1 cellular context compared by ENCODE assay signal in the genomic region with DNA sequence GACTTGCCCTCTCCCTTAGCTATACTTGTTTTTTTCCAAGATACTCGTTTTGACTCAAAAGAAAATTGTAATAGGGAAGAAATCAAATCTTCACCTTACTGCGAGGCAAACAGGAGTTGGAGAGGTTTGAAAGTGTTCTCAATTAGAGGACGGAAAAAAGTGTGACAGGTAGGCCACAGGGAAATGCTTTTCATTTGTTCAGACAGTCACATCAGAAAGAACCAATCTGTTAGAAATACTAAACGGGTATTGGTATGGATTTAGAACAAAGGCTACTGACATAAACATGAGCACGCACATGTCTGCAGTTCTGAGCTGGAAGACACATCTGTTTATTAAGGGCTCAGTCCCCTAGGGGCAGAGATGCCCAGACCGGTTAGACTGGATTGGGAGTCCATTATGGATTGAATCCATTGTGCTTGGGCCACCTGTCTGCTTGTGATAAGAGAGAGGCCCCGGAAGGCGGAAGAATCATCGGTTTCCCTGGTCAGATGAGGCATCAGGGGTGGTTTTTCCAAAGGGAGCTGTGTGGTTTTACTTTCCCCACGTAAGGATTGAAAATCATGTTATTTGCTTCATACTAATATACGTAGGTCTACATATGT.
A peak's percentile ranks its signal among the peaks of the same experiment; 100 is the strongest.
TF ChIP-seq lines count a peak whose summit lies in the region.

No MANE protein-coding gene starts in this region.

TF ChIP-seq in K562, 482 proteins besides CTCF, POLR2A, EP300 and RAD21 (continued from another document and continues in another):
- TF ChIP-seq NR2C1 (IDR thresholded peaks at IDR 0.05) (no peak), NR2C1 (tag; IDR thresholded peaks at IDR 0.05) (0 out of 2 replicates have a peak, but pooled peaks have one; percentile 23), SIX5 (IDR thresholded peaks at IDR 0.05; ENCODE audit: borderline replicate concordance in 1 of 2, insufficient read depth in 1 of 2, low read depth in 1 of 2, low read length in 2 of 2) (no peak), ELF1 (tag; IDR thresholded peaks at IDR 0.05) (peak; percentile 50), HBP1 (CRISPR knock-in tag; IDR thresholded peaks at IDR 0.05) (no peak), MED1 (CRISPR knock-in tag; IDR thresholded peaks at IDR 0.05; ENCODE audit: borderline replicate concordance) (no peak), WHSC1 (IDR thresholded peaks at IDR 0.05; ENCODE audit: low read length) (no peak), RBBP5 (IDR thresholded peaks at IDR 0.05; ENCODE audit: borderline replicate concordance, insufficient read depth, low read length, poor library complexity, severe bottlenecking) (no peak), ZNF12 (CRISPR knock-in tag; IDR thresholded peaks at IDR 0.05) (peak; percentile 47; the same call in 1 of the 2 replicates), SRSF3 (IDR thresholded peaks at IDR 0.05; ENCODE audit: insufficient read depth, low read length) (no peak), ETV6 (IDR thresholded peaks at IDR 0.05; ENCODE audit: borderline replicate concordance in 1 of 2, low read depth in 2 of 2, low read length in 1 of 2) (no peak), ETV6 (CRISPR knock-in tag; IDR thresholded peaks at IDR 0.05; ENCODE audit: borderline replicate concordance) (no peak), MEF2D (tag; conservative IDR thresholded peaks at IDR 0.05; ENCODE audit: low read depth) (no peak), ZNF253 (CRISPR knock-in tag; conservative IDR thresholded peaks at IDR 0.05) (no peak), FOXK2 (conservative IDR thresholded peaks at IDR 0.05 in 1 of 2, IDR thresholded peaks at IDR 0.05 in 1 of 2; ENCODE audit: low read depth in 2 of 2) (peak in 1 of 2 experiments; percentile 31; a peak in 1 of 4 replicates), DACH1 (IDR thresholded peaks at IDR 0.05; ENCODE audit: partially characterized antibody) (no peak), BRD9 (IDR thresholded peaks at IDR 0.05; ENCODE audit: low read depth, partially characterized antibody) (no peak), ELF4 (CRISPR knock-in tag; IDR thresholded peaks at IDR 0.05) (no peak), ZHX1 (conservative IDR thresholded peaks at IDR 0.05; ENCODE audit: low read length) (no peak), ZNF324 (CRISPR knock-in tag; IDR thresholded peaks at IDR 0.05) (0 out of 2 replicates have a peak, but pooled peaks have one; percentile 35), NFE2L1 (tag; IDR thresholded peaks at IDR 0.05; ENCODE audit: borderline replicate concordance, low read depth) (no peak), VEZF1 (CRISPR knock-in tag; IDR thresholded peaks at IDR 0.05) (no peak), HNRNPH1 (optimal IDR thresholded peaks at IDR 0.05; ENCODE audit: low read depth, low read length) (no peak), BACH1 (tag; IDR thresholded peaks at IDR 0.05) (0 out of 2 replicates have a peak, but pooled peaks have one; percentile 1), MECOM (CRISPR knock-in tag; IDR thresholded peaks at IDR 0.05) (peak; percentile 57; the same call in 1 of the 2 replicates), KAT8 (IDR thresholded peaks at IDR 0.05; ENCODE audit: low read depth) (no peak), POLR2H (tag; IDR thresholded peaks at IDR 0.05; ENCODE audit: low read depth) (no peak; the same call in 1 of the 2 replicates), SMC3 (conservative IDR thresholded peaks at IDR 0.05; ENCODE audit: insufficient read depth, low read depth, low read length) (no peak), SOX6 (IDR thresholded peaks at IDR 0.05) (peak; percentile 94), SMARCA5 (IDR thresholded peaks at IDR 0.05) (peak; percentile 45; the same call in 1 of the 2 replicates), KLF13 (tag; IDR thresholded peaks at IDR 0.05; ENCODE audit: borderline replicate concordance, low read depth) (peak; percentile 9; the same call in 1 of the 2 replicates), GABPA (tag; conservative IDR thresholded peaks at IDR 0.05; ENCODE audit: low read depth) (peak; percentile 36; the same call in 1 of the 2 replicates), ZNF77 (CRISPR knock-in tag; IDR thresholded peaks at IDR 0.05) (no peak), BHLHE40 (IDR thresholded peaks at IDR 0.05; ENCODE audit: low read length) (no peak), C11orf30 (IDR thresholded peaks at IDR 0.05; ENCODE audit: low read depth) (no peak), ZBTB8A (IDR thresholded peaks at IDR 0.05; ENCODE audit: partially characterized antibody) (no peak), POU5F1 (IDR thresholded peaks at IDR 0.05; ENCODE audit: borderline replicate concordance, low read depth, low read length, partially characterized antibody) (no peak), KLF16 (IDR thresholded peaks at IDR 0.05) (no peak), ZNF584 (CRISPR knock-in tag; IDR thresholded peaks at IDR 0.05; ENCODE audit: low read depth) (no peak), ZNF507 (tag; conservative IDR thresholded peaks at IDR 0.05) (no peak), ZC3H4 (CRISPR knock-in tag; IDR thresholded peaks at IDR 0.05; ENCODE audit: borderline replicate concordance) (no peak), SAFB (IDR thresholded peaks at IDR 0.05; ENCODE audit: borderline replicate concordance, low read depth, low read length) (no peak), ATF4 (CRISPR knock-in tag; IDR thresholded peaks at IDR 0.05) (0 out of 2 replicates have a peak, but pooled peaks have one; percentile 41), NCOA1 (IDR thresholded peaks at IDR 0.05; ENCODE audit: low read depth) (peak; percentile 23; the same call in 1 of the 2 replicates), SMARCA4 (IDR thresholded peaks at IDR 0.05) (peak; percentile 71; the same call in 1 of the 2 replicates), CHD4 (IDR thresholded peaks at IDR 0.05; ENCODE audit: insufficient read depth, insufficient replicate concordance, low read depth, low read length, poor library complexity, severe bottlenecking) (no peak), PPARD (CRISPR knock-in tag; IDR thresholded peaks at IDR 0.05) (no peak), SIN3A (IDR thresholded peaks at IDR 0.05; ENCODE audit: borderline replicate concordance in 2 of 2, control insufficient read depth in 1 of 2, low read depth in 2 of 2, low read length in 2 of 2) (no peak), NCOR1 (IDR thresholded peaks at IDR 0.05) (peak; percentile 75), MYC (IDR thresholded peaks at IDR 0.05; ENCODE audit: low read depth, low read length) (peak; percentile 31; the same call in 1 of the 2 replicates), MYC (CRISPR knock-in tag; IDR thresholded peaks at IDR 0.05; ENCODE audit: borderline replicate concordance, low read depth) (no peak), HES1 (IDR thresholded peaks at IDR 0.05; ENCODE audit: low read depth) (no peak), POLR2AphosphoS5 (IDR thresholded peaks at IDR 0.05; ENCODE audit: control insufficient read depth, insufficient read depth, low read depth, low read length) (peak; percentile 71), ZNF717 (CRISPR knock-in tag; IDR thresholded peaks at IDR 0.05) (no peak), ZNF589 (CRISPR knock-in tag; IDR thresholded peaks at IDR 0.05; ENCODE audit: low read depth) (peak; percentile 84; the same call in 1 of the 2 replicates)
- TF ChIP-seq, protein P1, sequence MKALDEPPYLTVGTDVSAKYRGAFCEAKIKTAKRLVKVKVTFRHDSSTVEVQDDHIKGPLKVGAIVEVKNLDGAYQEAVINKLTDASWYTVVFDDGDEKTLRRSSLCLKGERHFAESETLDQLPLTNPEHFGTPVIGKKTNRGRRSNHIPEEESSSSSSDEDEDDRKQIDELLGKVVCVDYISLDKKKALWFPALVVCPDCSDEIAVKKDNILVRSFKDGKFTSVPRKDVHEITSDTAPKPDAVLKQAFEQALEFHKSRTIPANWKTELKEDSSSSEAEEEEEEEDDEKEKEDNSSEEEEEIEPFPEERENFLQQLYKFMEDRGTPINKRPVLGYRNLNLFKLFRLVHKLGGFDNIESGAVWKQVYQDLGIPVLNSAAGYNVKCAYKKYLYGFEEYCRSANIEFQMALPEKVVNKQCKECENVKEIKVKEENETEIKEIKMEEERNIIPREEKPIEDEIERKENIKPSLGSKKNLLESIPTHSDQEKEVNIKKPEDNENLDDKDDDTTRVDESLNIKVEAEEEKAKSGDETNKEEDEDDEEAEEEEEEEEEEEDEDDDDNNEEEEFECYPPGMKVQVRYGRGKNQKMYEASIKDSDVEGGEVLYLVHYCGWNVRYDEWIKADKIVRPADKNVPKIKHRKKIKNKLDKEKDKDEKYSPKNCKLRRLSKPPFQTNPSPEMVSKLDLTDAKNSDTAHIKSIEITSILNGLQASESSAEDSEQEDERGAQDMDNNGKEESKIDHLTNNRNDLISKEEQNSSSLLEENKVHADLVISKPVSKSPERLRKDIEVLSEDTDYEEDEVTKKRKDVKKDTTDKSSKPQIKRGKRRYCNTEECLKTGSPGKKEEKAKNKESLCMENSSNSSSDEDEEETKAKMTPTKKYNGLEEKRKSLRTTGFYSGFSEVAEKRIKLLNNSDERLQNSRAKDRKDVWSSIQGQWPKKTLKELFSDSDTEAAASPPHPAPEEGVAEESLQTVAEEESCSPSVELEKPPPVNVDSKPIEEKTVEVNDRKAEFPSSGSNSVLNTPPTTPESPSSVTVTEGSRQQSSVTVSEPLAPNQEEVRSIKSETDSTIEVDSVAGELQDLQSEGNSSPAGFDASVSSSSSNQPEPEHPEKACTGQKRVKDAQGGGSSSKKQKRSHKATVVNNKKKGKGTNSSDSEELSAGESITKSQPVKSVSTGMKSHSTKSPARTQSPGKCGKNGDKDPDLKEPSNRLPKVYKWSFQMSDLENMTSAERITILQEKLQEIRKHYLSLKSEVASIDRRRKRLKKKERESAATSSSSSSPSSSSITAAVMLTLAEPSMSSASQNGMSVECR (CRISPR knock-in tag; IDR thresholded peaks at IDR 0.05), result no peak
- TF ChIP-seq, protein P2, sequence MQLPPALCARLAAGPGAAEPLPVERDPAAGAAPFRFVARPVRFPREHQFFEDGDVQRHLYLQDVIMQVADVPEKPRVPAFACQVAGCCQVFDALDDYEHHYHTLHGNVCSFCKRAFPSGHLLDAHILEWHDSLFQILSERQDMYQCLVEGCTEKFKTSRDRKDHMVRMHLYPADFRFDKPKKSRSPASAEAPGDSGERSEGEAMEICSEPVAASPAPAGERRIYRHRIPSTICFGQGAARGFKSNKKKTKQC (CRISPR knock-in tag; IDR thresholded peaks at IDR 0.05), result no peak
- TF ChIP-seq, protein P3, sequence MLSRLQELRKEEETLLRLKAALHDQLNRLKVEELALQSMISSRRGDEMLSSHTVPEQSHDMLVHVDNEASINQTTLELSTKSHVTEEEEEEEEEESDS (CRISPR knock-in tag; IDR thresholded peaks at IDR 0.05), result no peak
- TF ChIP-seq, protein P4, sequence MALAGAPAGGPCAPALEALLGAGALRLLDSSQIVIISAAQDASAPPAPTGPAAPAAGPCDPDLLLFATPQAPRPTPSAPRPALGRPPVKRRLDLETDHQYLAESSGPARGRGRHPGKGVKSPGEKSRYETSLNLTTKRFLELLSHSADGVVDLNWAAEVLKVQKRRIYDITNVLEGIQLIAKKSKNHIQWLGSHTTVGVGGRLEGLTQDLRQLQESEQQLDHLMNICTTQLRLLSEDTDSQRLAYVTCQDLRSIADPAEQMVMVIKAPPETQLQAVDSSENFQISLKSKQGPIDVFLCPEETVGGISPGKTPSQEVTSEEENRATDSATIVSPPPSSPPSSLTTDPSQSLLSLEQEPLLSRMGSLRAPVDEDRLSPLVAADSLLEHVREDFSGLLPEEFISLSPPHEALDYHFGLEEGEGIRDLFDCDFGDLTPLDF (CRISPR knock-in tag; IDR thresholded peaks at IDR 0.05), result no peak
